6 cellular contexts compared by ENCODE assay signal in the genomic region with DNA sequence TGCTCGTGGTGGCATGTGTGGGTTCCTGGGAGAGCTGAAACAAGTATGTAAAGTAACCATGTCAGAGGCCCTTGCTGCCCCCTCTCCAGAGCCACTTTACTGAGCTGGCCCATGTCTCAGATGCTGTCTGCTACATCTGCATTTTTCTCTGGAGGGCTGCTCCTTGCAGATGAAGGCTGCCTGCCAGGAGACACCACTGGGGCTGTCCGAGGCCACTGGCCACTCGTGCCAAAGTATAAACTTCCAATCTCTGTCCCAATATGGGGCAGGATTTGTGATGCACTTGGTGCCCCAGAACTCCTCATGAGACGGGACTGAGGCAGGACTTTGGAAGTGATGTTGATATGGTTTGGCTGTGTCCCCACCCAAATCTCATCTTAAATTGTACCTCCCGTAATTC.
"Had no signal": no experiment of that assay in that cellular context is flagged by ENCODE, and none has a peak within 500 bp of the region (broad histone marks: within the 10 kb centered on the region; RNA-seq: fewer than 3 reads in every experiment).

No MANE protein-coding gene starts in this region.

- H3K4me3 ChIP-seq: K562 had no signal

- H3K27ac Mint-ChIP-seq: IgD-negative memory B cell had no signal

- H3K27ac ChIP-seq: HL-60 had no signal

- H3K36me3 Mint-ChIP-seq: IgD-negative memory B cell had no signal

- DNase-seq: IMR-90, KBM-7 had no signal

- ATAC-seq: HepG2, K562 had no signal
